ENCODE assay signal across 8 cellular contexts in the genomic region with DNA sequence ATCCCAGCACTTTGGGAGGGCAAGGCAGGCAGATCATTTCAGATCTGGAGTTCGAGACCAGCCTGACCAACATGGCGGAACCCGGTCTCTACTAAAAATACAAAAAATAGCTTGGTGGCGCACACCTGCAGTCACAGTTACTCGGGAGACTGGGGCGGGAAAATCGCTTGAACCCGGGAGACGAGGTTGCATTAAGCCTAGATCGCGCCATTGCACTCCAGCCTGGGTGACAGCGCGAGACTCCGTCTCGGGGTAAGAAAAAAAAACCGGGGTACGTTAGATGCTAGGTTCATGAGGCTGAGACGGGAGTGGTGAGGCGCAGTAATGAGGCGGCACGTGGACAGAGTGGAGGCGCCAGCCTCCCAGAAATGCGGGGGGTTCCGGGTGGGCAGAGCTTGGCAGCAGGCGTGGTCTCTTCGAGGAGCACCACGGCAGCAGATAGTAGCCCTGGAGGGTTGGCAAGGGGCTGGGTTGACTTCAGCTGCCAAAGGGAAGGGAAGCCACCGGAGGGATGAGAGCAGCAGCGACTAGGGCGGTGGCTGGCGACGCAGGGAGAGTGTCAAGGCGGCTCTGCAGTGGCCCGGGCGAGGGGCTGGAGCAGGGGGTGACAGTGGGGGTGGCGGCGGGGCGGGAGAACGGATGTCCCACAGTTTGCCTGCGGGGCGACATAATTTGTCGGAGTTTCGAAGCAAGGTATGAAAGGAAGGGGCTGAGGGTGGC. TPM values are rescaled to one million over a fixed set of nuclear protein-coding genes. Genes with fewer than 3 reads are reported as not detected.
A peak's percentile ranks its signal among the peaks of the same experiment; 100 is the strongest.
DNase-seq lines count a peak whose midpoint lies in the region; ATAC-seq and TF ChIP-seq lines count a peak whose summit lies in the region.

No MANE protein-coding gene starts in this region.

- POLR2A ChIA-PET in CD4-positive, alpha-beta memory T cell (lab: Charles Lee; ENCODE audit: partially characterized antibody), result interaction anchor here (0.6 to 6.1 kb wide), 8 partner anchors 8 to 512 kb away, joined by 3 to 74 read pairs (median 3); partner anchors contain the start of genes AURKAIP1 and CCNL2

- H3K9me3 Mint-ChIP-seq in CD4-positive, alpha-beta memory T cell, result peaks cover 0 to under 1% (median 0%) of the 10 kb centered on the region in 8 donors
- no peaks in the 10 kb centered on the region for H3K9me3 Mint-ChIP-seq in effector memory CD8-positive, alpha-beta T cell
- peaks cover under 1% of the 10 kb centered on the region for H3K9me3 Mint-ChIP-seq in nephron progenitor cell

- no peak for ATAC-seq in effector memory CD8-positive, alpha-beta T cell (replicated peaks)
- no peak for ATAC-seq in GM18858 (IDR thresholded peaks at IDR 0.05; ENCODE audit: unreplicated experiment)

- TF ChIP-seq CTCF in nephron progenitor cell (IDR thresholded peaks at IDR 0.05), result no peak

- CTCF ChIA-PET in CD4-positive, alpha-beta memory T cell (lab: Charles Lee; ENCODE audit: partially characterized antibody), result interaction anchor here (0.9 to 1.7 kb wide), 4 partner anchors 9 to 35 kb away, joined by 3 to 5 read pairs (median 4); partner anchors contain the start of gene AURKAIP1

- H3K27me3 Mint-ChIP-seq in CD4-positive, alpha-beta memory T cell, result no peaks in the 10 kb centered on the region
- H3K27me3 Mint-ChIP-seq in effector memory CD8-positive, alpha-beta T cell, result no peaks in the 10 kb centered on the region
- peaks cover 2% of the 10 kb centered on the region for H3K27me3 Mint-ChIP-seq in nephron progenitor cell (ENCODE audit: low read depth, poor library complexity)

- peak overlapping the region; percentile 97 for H3K9ac ChIP-seq in NT2/D1 (ENCODE audit: insufficient read length, low read depth)

- peaks cover 31% of the 10 kb centered on the region for H3K36me3 ChIP-seq in CD4-positive, alpha-beta memory T cell (ENCODE audit: insufficient read depth, low read length)
- H3K36me3 ChIP-seq in NT2/D1 (ENCODE audit: insufficient read depth, insufficient read length, low read length), result peaks cover 54% of the 10 kb centered on the region

- no peaks in the 10 kb centered on the region for H3K27me3 ChIP-seq in CD4-positive, alpha-beta memory T cell (ENCODE audit: insufficient read depth, low read length)
- H3K27me3 ChIP-seq in NT2/D1 (ENCODE audit: insufficient read depth, insufficient read length), result no peaks in the 10 kb centered on the region

- peak overlapping the region; percentile 76 to 95 for H3K4me3 ChIP-seq in CD4-positive, alpha-beta memory T cell (ENCODE audit: low read length in 2 of 2)
- H3K4me3 ChIP-seq in NT2/D1 (ENCODE audit: insufficient read length, low read depth), result peak overlapping the region; percentile 90

- peak overlapping the region; percentile 90 to 96 (median 94) for H3K4me3 Mint-ChIP-seq in CD4-positive, alpha-beta memory T cell
- H3K4me3 Mint-ChIP-seq in effector memory CD8-positive, alpha-beta T cell, result peak overlapping the region; percentile 88 to 90
- H3K4me3 Mint-ChIP-seq in nephron progenitor cell, result peak overlapping the region; percentile 92

- peaks cover 25 to 44% of the 10 kb centered on the region in 2 donors for H3K36me3 Mint-ChIP-seq in CD4-positive, alpha-beta memory T cell
- H3K36me3 Mint-ChIP-seq in effector memory CD8-positive, alpha-beta T cell (ENCODE audit: insufficient read depth), result peaks cover 63% of the 10 kb centered on the region
- peaks cover 38% of the 10 kb centered on the region for H3K36me3 Mint-ChIP-seq in nephron progenitor cell (ENCODE audit: low read depth)

- intact Hi-C loops in CD4-positive, alpha-beta memory T cell (cut with micrococcal nuclease), result no loop called here

- H3K27ac Mint-ChIP-seq in CD4-positive, alpha-beta memory T cell, result peak overlapping the region; percentile 80 to 97 (median 93)
- peak overlapping the region; percentile 91 to 95 for H3K27ac Mint-ChIP-seq in effector memory CD8-positive, alpha-beta T cell
- H3K27ac Mint-ChIP-seq in nephron progenitor cell, result peak overlapping the region; percentile 96

- peak overlapping the region; percentile 93 for H3K27ac ChIP-seq in CD4-positive, alpha-beta memory T cell (ENCODE audit: low read depth, low read length)

- no peak for DNase-seq in CD4-positive, alpha-beta memory T cell
- DNase-seq in NT2/D1 (ENCODE audit: low read depth, low spot score), result no peak
- no peak for DNase-seq in effector memory CD8-positive, alpha-beta T cell
- no peak for DNase-seq in nephron progenitor cell
- no peak for DNase-seq in UCSD-AML1 (lab: John Stamatoyannopoulos, UW; ENCODE audit: unreplicated experiment)
- no peak for DNase-seq in H4 (ENCODE audit: low spot score)
- no peak for DNase-seq in GOT3 (lab: John Stamatoyannopoulos, UW)

- H3K4me1 ChIP-seq in CD4-positive, alpha-beta memory T cell (ENCODE audit: insufficient read depth, low read length), result peaks cover 33% of the 10 kb centered on the region
- H3K4me1 ChIP-seq in NT2/D1 (ENCODE audit: insufficient read depth, insufficient read length), result peaks cover 3% of the 10 kb centered on the region

- no peaks in the 10 kb centered on the region for H3K9me3 ChIP-seq in CD4-positive, alpha-beta memory T cell (ENCODE audit: control insufficient read depth in 1 of 2, low read length in 2 of 2)
- 0 out of 2 replicates have a peak, but pooled peaks cover under 1% of the 10 kb centered on the region for H3K9me3 ChIP-seq in NT2/D1 (ENCODE audit: insufficient read depth, low read length)

- H3K4me1 Mint-ChIP-seq in CD4-positive, alpha-beta memory T cell, result peaks cover 12 to 58% (median 38%) of the 10 kb centered on the region in 4 donors
- peaks cover 21 to 22% of the 10 kb centered on the region in 2 donors for H3K4me1 Mint-ChIP-seq in effector memory CD8-positive, alpha-beta T cell (ENCODE audit: low read depth in 2 of 2)
- H3K4me1 Mint-ChIP-seq in nephron progenitor cell, result peaks cover 51% of the 10 kb centered on the region

RNA-seq across cellular contexts. Expression of gene MRPL20, which starts 0.8 kb away (rescaled TPM):
- 100 to 1,000 TPM; 119 to 123 TPM for total RNA-seq in CD4-positive, alpha-beta memory T cell
- 100 to 1,000 TPM; 171 to 202 TPM for polyA plus RNA-seq in CD4-positive, alpha-beta memory T cell
- total RNA-seq in H4 (2014; rRNA removed; shearing (Covaris generic)), result 243 and 264 TPM in 2 replicates

RNA-seq across cellular contexts. Expression of gene CCNL2, which starts 7.1 kb away (rescaled TPM):
- total RNA-seq in CD4-positive, alpha-beta memory T cell, result 100 to 1,000 TPM; 388 to 394 TPM
- 10 to 100 TPM; 18.3 to 36.6 TPM for polyA plus RNA-seq in CD4-positive, alpha-beta memory T cell
- total RNA-seq in H4 (2014; rRNA removed; shearing (Covaris generic)), result 46.0 and 49.4 TPM in 2 replicates

RNA-seq across cellular contexts. Expression of gene ANKRD65, which starts 14.8 kb away (rescaled TPM):
- total RNA-seq in CD4-positive, alpha-beta memory T cell, result not detected
- polyA plus RNA-seq in CD4-positive, alpha-beta memory T cell, result not detected
- total RNA-seq in H4 (2014; rRNA removed; shearing (Covaris generic)), result not detected in 2 replicates

RNA-seq across cellular contexts. Expression of gene VWA1, which starts 29.2 kb away (rescaled TPM):
- total RNA-seq in CD4-positive, alpha-beta memory T cell, result not detected
- not detected for polyA plus RNA-seq in CD4-positive, alpha-beta memory T cell
- 0.04 TPM in 1 of 2 replicates, not detected in the other for total RNA-seq in H4 (2014; rRNA removed; shearing (Covaris generic))

RNA-seq across cellular contexts. Expression of gene AURKAIP1, which starts 31.3 kb away (rescaled TPM):
- total RNA-seq in CD4-positive, alpha-beta memory T cell, result 10 to 100 TPM; 60.4 to 72.7 TPM
- polyA plus RNA-seq in CD4-positive, alpha-beta memory T cell, result 100 to 1,000 TPM; 159 to 179 TPM
- total RNA-seq in H4 (2014; rRNA removed; shearing (Covaris generic)), result 162 and 168 TPM in 2 replicates
